8 cellular contexts compared by ENCODE assay signal in the genomic region with DNA sequence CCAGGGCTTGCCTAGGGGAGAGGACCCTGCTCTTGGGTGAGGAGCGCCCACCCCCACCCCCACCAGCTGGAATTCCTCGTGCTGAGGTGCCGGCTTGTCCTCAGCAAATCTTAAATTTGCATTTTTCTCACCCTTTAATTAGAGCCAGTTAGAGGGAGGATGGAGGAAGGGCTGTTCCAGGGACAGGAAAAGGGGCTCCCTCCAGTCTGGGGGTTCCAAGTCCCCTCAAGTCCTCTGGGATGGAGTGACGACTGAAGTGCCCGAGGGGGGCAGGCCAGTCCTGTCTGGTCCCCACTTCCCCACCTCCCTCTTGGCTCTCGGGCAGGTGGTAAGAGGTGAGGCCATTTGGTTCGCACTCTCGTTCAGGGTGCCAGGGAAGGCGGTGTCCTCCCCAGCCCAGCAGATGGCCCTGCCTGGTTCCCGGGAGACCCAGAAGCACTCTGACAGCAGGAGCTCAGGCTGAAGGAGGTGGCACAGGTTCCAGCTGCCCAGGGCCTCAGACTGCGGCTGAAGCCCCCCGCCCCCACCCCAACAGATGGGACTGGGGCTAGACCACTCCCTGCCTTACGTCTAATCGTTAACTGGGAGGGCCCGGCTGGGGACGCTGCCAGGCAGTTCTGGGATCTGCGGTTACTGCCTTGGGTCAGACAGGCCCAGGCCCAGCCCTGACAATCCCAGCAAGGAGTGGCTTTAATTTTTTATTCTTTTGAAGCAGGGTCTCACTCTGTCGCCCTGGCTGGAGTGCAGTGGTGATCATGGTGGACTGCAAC. TPM values are rescaled to one million over a fixed set of nuclear protein-coding genes. Genes with fewer than 3 reads are reported as not detected.
DNase-seq lines count a peak whose midpoint lies in the region; ATAC-seq and TF ChIP-seq lines count a peak whose summit lies in the region.

No MANE protein-coding gene starts in this region.

- H3K27ac ChIP-seq in DND-41 (ENCODE audit: low read length), result no peak overlapping the region
- H3K27ac ChIP-seq in VCaP, result peak overlapping the region; percentile 89

- H3K27me3 ChIP-seq in DND-41 (ENCODE audit: insufficient read depth, low read length, poor library complexity), result no peaks in the 10 kb centered on the region

- H3K4me3 Mint-ChIP-seq in mesothelial cell of epicardium, result peak overlapping the region; percentile 59
- no peak overlapping the region for H3K4me3 Mint-ChIP-seq in CD14-positive monocyte

- H3K9me3 ChIP-seq in DND-41 (ENCODE audit: insufficient read depth, low read length, severe bottlenecking), result no peaks in the 10 kb centered on the region

- peaks cover 32% of the 10 kb centered on the region for H3K36me3 ChIP-seq in DND-41 (ENCODE audit: insufficient read depth, low read length)

- H3K4me3 ChIP-seq in DND-41 (ENCODE audit: low read depth in 1 of 2, low read length in 2 of 2), result no peak overlapping the region

- in situ Hi-C loops in KBM-7 (cut with MboI; ENCODE audit: low pct_unique_long_range_greater_than_20kb, low sequenced_read_pairs), result loop anchor here (10.0 kb wide), 1 partner anchor 64 kb away; a partner anchor contains a TSS

- H4K20me1 ChIP-seq in DND-41 (ENCODE audit: insufficient read depth, low read length), result peaks cover 74% of the 10 kb centered on the region

- H3K79me2 ChIP-seq in DND-41 (ENCODE audit: insufficient read depth, low read length), result peaks cover 32% of the 10 kb centered on the region

- H3K27me3 Mint-ChIP-seq in mesothelial cell of epicardium (ENCODE audit: low read depth) (no peaks in the 10 kb centered on the region), CD14-positive monocyte (ENCODE audit: low read depth in 3 of 3) (peaks cover 13 to 31% (median 15%) of the 10 kb centered on the region in 3 donors)

- no peak for DNase-seq in DND-41
- DNase-seq in KBM-7, result peak; percentile 68
- no peak for DNase-seq in mesothelial cell of epicardium (ENCODE audit: low spot score in 2 of 2, unreplicated experiment in 2 of 2)
- no peak for DNase-seq in hepatic stellate cell (ENCODE audit: low spot score)
- DNase-seq in NK-92 treated with Interleukin-12 subunit alpha and Interleukin-12 subunit beta, amount 100 ng/mL, for 24 hours (lab: John Stamatoyannopoulos, UW), result no peak
- no peak for DNase-seq in CD14-positive monocyte (ENCODE audit: low spot score)

- no peak overlapping the region; the same call in 1 of the 2 replicates for H3K9ac ChIP-seq in DND-41 (ENCODE audit: low read depth, low read length)

- H3K9me3 Mint-ChIP-seq in mesothelial cell of epicardium (no peaks in the 10 kb centered on the region), CD14-positive monocyte (peaks cover 0 to 6% (median 0%) of the 10 kb centered on the region in 7 donors)

- intact Hi-C loops in CD14-positive monocyte (cut with micrococcal nuclease), result loop anchor here (5.0 to 10.0 kb wide), 5 partner anchors 128 to 354 kb away; a partner anchor contains a TSS

- H3K4me1 Mint-ChIP-seq in mesothelial cell of epicardium (peaks cover 48% of the 10 kb centered on the region), CD14-positive monocyte (peaks cover 48% of the 10 kb centered on the region)

- H3K27ac Mint-ChIP-seq in mesothelial cell of epicardium, result no peak overlapping the region
- H3K27ac Mint-ChIP-seq in CD14-positive monocyte, result no peak overlapping the region

- no peak for TF ChIP-seq CTCF in DND-41 (IDR thresholded peaks at IDR 0.05; ENCODE audit: borderline replicate concordance, extremely low read depth, low read length, poor library complexity, severe bottlenecking)
- TF ChIP-seq CTCF in VCaP (conservative IDR thresholded peaks at IDR 0.05), result no peak
- no peak for TF ChIP-seq CTCF in mesothelial cell of epicardium (IDR thresholded peaks at IDR 0.05; ENCODE audit: unreplicated experiment)
- TF ChIP-seq CTCF in CD14-positive monocyte (IDR thresholded peaks at IDR 0.05), result no peak

- 0 out of 2 replicates have a peak overlapping the region, but pooled peaks have one; percentile 58 for H3K4me2 ChIP-seq in DND-41 (ENCODE audit: insufficient read depth, low read length)

- H3K4me1 ChIP-seq in DND-41 (ENCODE audit: insufficient read depth, low read length), result peaks cover 44% of the 10 kb centered on the region

- H3K36me3 Mint-ChIP-seq in mesothelial cell of epicardium, result peaks cover 4% of the 10 kb centered on the region
- peaks cover 10 to 18% of the 10 kb centered on the region in 2 donors for H3K36me3 Mint-ChIP-seq in CD14-positive monocyte

- H2AFZ ChIP-seq in DND-41 (ENCODE audit: low read depth, low read length), result no peak overlapping the region

- ATAC-seq in DND-41 (ENCODE audit: insufficient read depth, low read depth) (no peak), HG02970 (IDR thresholded peaks at IDR 0.05; ENCODE audit: low FRiP score, unreplicated experiment) (no peak)

RNA-seq across cellular contexts. Expression of a gene that starts 2.2 kb away (rescaled TPM):
- 1.1 to 1.5 TPM (median 1.3 TPM) in 3 replicates for total RNA-seq in mesothelial cell of epicardium
- polyA plus RNA-seq in CD14-positive monocyte, result not detected

RNA-seq across cellular contexts. Expression of a gene that starts 5.0 kb away (rescaled TPM):
- total RNA-seq in mesothelial cell of epicardium, result 63.1 to 68.5 TPM (median 66.1 TPM) in 3 replicates
- polyA plus RNA-seq in CD14-positive monocyte, result 1 to 10 TPM; 5.9 to 6.7 TPM

RNA-seq across cellular contexts. Expression of a gene that starts 14.9 kb away (rescaled TPM):
- total RNA-seq in mesothelial cell of epicardium, result 173 to 183 TPM (median 175 TPM) in 3 replicates
- polyA plus RNA-seq in CD14-positive monocyte, result 1 to 10 TPM in 1 of 2 donors, under 1 TPM in 1; 0.22 to 1.6 TPM

RNA-seq across cellular contexts. Expression of a gene that starts 45.8 kb away (rescaled TPM):
- total RNA-seq in mesothelial cell of epicardium, result 8.9 to 9.8 TPM (median 9.8 TPM) in 3 replicates
- not detected for polyA plus RNA-seq in CD14-positive monocyte

RNA-seq across cellular contexts. Expression of a gene that starts 54.7 kb away (rescaled TPM):
- total RNA-seq in mesothelial cell of epicardium, result 45.9 to 49.0 TPM (median 47.2 TPM) in 3 replicates
- polyA plus RNA-seq in CD14-positive monocyte, result 10 to 100 TPM; 29.9 to 30.5 TPM
